ENCODE assay signal across 1 cellular context in the genomic region with DNA sequence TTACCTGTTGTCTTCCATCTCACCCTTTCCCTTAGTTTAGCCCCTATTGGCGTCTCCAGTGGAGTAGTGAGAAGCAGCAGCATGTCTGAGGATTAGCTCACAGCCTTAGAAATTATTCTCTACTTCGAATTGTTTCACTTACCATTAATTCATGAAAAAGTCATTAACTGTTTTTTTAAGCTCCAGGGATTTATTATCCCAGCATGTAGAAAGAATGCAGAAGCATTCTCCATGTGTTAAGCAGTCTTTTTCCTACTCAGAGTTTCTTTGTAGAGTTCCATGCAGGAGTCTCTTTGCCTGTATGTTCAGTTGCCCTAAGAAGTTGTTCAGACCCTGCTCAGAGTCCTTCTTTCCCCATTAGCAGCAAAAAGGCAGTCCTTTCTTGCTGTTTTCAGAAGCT.
TF ChIP-seq lines count a peak whose summit lies in the region.

No MANE protein-coding gene starts in this region.

TF ChIP-seq in GM23338, 12 proteins besides CTCF, POLR2A, EP300 and RAD21 (continued from another document):
- TF ChIP-seq EZH2phosphoT487 (IDR thresholded peaks at IDR 0.05; ENCODE audit: unreplicated experiment) (no peak), ZNF114 (CRISPR knock-in tag; IDR thresholded peaks at IDR 0.05) (no peak)
